In the genomic region with DNA sequence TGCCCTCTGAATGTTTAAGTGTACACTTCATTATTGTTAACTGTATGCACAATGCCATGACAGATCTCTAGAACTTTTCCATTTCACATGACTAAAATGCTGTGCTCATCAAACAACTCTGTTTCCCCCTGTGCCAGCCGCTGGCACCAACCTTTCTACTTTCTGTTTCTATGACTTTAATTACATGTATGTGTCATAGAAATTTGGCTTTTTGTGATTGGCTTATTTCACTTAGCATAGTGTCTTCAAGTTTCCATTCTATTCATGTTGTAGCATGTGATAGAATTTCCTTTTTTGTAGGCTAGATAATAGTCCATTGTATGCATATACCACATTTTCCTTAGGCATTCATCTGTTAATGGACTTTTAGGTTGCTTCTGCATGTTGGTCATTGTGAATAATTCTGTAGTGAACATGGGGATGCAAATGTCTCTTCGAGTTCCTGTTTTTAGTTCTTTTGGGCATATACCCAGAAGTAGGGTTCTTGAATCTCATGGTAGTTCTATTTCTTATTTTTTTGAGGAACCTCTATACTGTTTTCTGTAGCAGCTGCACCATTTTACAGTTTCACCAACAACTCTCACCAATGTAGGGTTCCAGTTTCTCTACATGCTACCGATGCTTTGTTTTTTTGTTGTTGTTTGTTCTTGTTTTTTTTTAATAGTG, we compare ENCODE assay signal across 17 cellular contexts.
A peak's percentile ranks its signal among the peaks of the same experiment; 100 is the strongest.
DNase-seq lines count a peak whose midpoint lies in the region; ATAC-seq, FAIRE-seq and TF ChIP-seq lines count a peak whose summit lies in the region.
"Had no signal": no experiment of that assay in that cellular context is flagged by ENCODE, and none has a peak within 500 bp of the region (broad histone marks: within the 10 kb centered on the region; RNA-seq: fewer than 3 reads in every experiment).

No MANE protein-coding gene starts in this region.

- no peaks in the 10 kb centered on the region for H3K9me3 Mint-ChIP-seq in activated naive CD4-positive, alpha-beta T cell treated with anti-CD3 and anti-CD28 coated beads, Interleukin-2, amount 50 U/mL, for 24 hours
- H3K9me3 Mint-ChIP-seq in stimulated activated naive B cell treated with anti-CD40 and anti-IgM and Interleukin-4, amounts not matched to agents 10 μg/mL and 1 μg/mL and 100 μg/mL, for 72 hours = peaks cover 0 to 2% of the 10 kb centered on the region in 2 donors
- H3K9me3 Mint-ChIP-seq: immature natural killer cell had no signal

- DNase-seq in activated naive CD4-positive, alpha-beta T cell treated with Interleukin-2 at 50 U/mL for 16 hours = no peak
- DNase-seq in MV-4-11 (lab: John Stamatoyannopoulos, UW) = peak; percentile 73
- no peak for DNase-seq in H1 (ENCODE audit: low read depth in 1 of 2, low spot score in 2 of 2)
- DNase-seq in stimulated activated naive B cell treated with anti-CD40 and anti-IgM and Interleukin-4, amounts not matched to agents 10 μg/mL and 1 μg/mL and 100 μg/mL, for 72 hours = no peak
- no peak for DNase-seq in NCI-H748 (lab: John Stamatoyannopoulos, UW; ENCODE audit: unreplicated experiment)
- no peak for DNase-seq in NCI-H1417 treated with DMSO at 0.1 percent for 48 hours (lab: John Stamatoyannopoulos, UW)
- DNase-seq: BE2C; immature natural killer cell; NCI-H1436; NCI-H748 treated with DMSO at 0.1 percent for 48 hours; posterior cingulate gyrus; stimulated activated CD8-positive, alpha-beta memory T cell treated with anti-CD3 and anti-CD28 coated beads, Interleukin-4, amount 100 ng/mL, for 48 hours had no signal

- no peak overlapping the region for H3K23ac ChIP-seq in H1 (ENCODE audit: insufficient read length)

- no peak overlapping the region for H3K14ac ChIP-seq in H1 (ENCODE audit: insufficient read length)

- peak; percentile 38 to 74 for ATAC-seq in stimulated activated naive B cell treated with anti-CD40 and anti-IgM and Interleukin-4, amounts not matched to agents 10 μg/mL and 1 μg/mL and 100 μg/mL, for 72 hours (replicated peaks)
- no peak for ATAC-seq in GM18861 (IDR thresholded peaks at IDR 0.05; ENCODE audit: unreplicated experiment)
- ATAC-seq: GM12878 had no signal

- H2BK15ac ChIP-seq in H1 (ENCODE audit: low read length) = no peak overlapping the region

- H3K56ac ChIP-seq in H1 (replicated peaks; ENCODE audit: insufficient read length, low read depth, low read length) = no peak overlapping the region

- H3K36me3 ChIP-seq in H1 (ENCODE audit: control insufficient read depth in 2 of 4, insufficient read depth in 4 of 4, low read length in 3 of 4) = no peaks in the 10 kb centered on the region
- H3K36me3 ChIP-seq: ascending aorta, BE2C had no signal

- no peaks in the 10 kb centered on the region for H3K27me3 Mint-ChIP-seq in activated naive CD4-positive, alpha-beta T cell treated with anti-CD3 and anti-CD28 coated beads, Interleukin-2, amount 50 U/mL, for 24 hours
- no peaks in the 10 kb centered on the region for H3K27me3 Mint-ChIP-seq in stimulated activated naive B cell treated with anti-CD40 and anti-IgM and Interleukin-4, amounts not matched to agents 10 μg/mL and 1 μg/mL and 100 μg/mL, for 72 hours

- H3K79me2 ChIP-seq in H1 (ENCODE audit: control insufficient read depth in 1 of 2, insufficient read depth in 2 of 2, low read length in 2 of 2) = no peaks in the 10 kb centered on the region; a peak in 1 of 4 replicates

- no peaks in the 10 kb centered on the region for H3K9me3 ChIP-seq in H1 (ENCODE audit: insufficient read depth in 2 of 2, low read depth in 1 of 2, low read length in 1 of 2)
- H3K9me3 ChIP-seq: ascending aorta, BE2C had no signal

- H4K5ac ChIP-seq in H1 (ENCODE audit: insufficient read length, low read depth, low read length) = no peak overlapping the region

- no peak overlapping the region for H2AFZ ChIP-seq in H1 (ENCODE audit: low read length)

- POLR2A ChIA-PET in H1 (lab: Charles Lee; ENCODE audit: partially characterized antibody) = interaction anchor here (0.6 kb wide), 1 partner anchor 55 kb away, joined by 3 read pairs; no protein-coding TSS in a partner anchor

- FAIRE-seq in H1 (lab: Jason Lieb, UNC) = no peak
- FAIRE-seq: GM12878, TTC549 had no signal

- TF ChIP-seq CTCF in H1 (IDR thresholded peaks at IDR 0.05; ENCODE audit: control extremely low read depth in 1 of 3, insufficient read depth in 1 of 3, low read depth in 1 of 3, low read length in 3 of 3) = no peak

- no peak overlapping the region for H2BK12ac ChIP-seq in H1 (ENCODE audit: low read depth, low read length)

- H3K4me1 ChIP-seq in H1 (replicated peaks in 1 of 4; ENCODE audit: control insufficient read depth in 3 of 4, insufficient read depth in 4 of 4, low read length in 3 of 4) = peaks cover 0 to 6% (median under 1%) of the 10 kb centered on the region in 4 experiments; a peak in 4 of 7 replicates
- H3K4me1 ChIP-seq: BE2C had no signal

- no peak overlapping the region for H2BK5ac ChIP-seq in H1 (ENCODE audit: low read depth, low read length)

- no peaks in the 10 kb centered on the region for H3K23me2 ChIP-seq in H1 (ENCODE audit: low read depth, low read length)

- peak overlapping the region; percentile 63 for H3K27ac Mint-ChIP-seq in activated naive CD4-positive, alpha-beta T cell treated with anti-CD3 and anti-CD28 coated beads, Interleukin-2, amount 50 U/mL, for 24 hours
- H3K27ac Mint-ChIP-seq in stimulated activated naive B cell treated with anti-CD40 and anti-IgM and Interleukin-4, amounts not matched to agents 10 μg/mL and 1 μg/mL and 100 μg/mL, for 72 hours = no peak overlapping the region

- WGBS in H1 (ENCODE audit: extremely low coverage in 1 of 2, insufficient coverage in 1 of 2, insufficient read length in 1 of 2, insufficient replicate concordance in 2 of 2, low coverage in 1 of 2, low lambda C conversion rate in 2 of 2, missing lambda C conversion rate in 1 of 2), 2 experiments = 63% methylated on average over 3 of the region's 3 CpGs; no CpG with 5 or more reads in 1 of the 2 experiments

- H4K8ac ChIP-seq in H1 (ENCODE audit: extremely low read depth, insufficient read depth, low read length) = no peak overlapping the region

- H4K20me1 ChIP-seq in H1 (replicated peaks in 1 of 2; ENCODE audit: control insufficient read depth in 1 of 2, insufficient read depth in 2 of 2, low read length in 2 of 2) = peaks cover 0 to 2% of the 10 kb centered on the region in 2 experiments

- TF ChIP-seq POLR2A in H1 (IDR thresholded peaks at IDR 0.05; ENCODE audit: control extremely low read depth in 1 of 2, low read depth in 2 of 2, low read length in 2 of 2) = no peak

- no peak overlapping the region for H3K27ac ChIP-seq in H1 (ENCODE audit: low read depth, low read length)

- no peak overlapping the region for H3K9ac ChIP-seq in H1 (replicated peaks in 1 of 4; ENCODE audit: extremely low read depth in 1 of 4, low read depth in 3 of 4, low read length in 3 of 4)

- no peak overlapping the region for H2BK20ac ChIP-seq in H1 (ENCODE audit: low read length)

- no peaks in the 10 kb centered on the region; the same call in 1 of the 2 replicates for H3K79me1 ChIP-seq in H1 (ENCODE audit: low read depth, low read length)

- H3K4ac ChIP-seq in H1 (replicated peaks; ENCODE audit: insufficient read length, low read depth, low read length) = no peak overlapping the region

- CTCF ChIA-PET in H1 (lab: Charles Lee; ENCODE audit: partially characterized antibody) = interaction anchor here (0.6 to 1.2 kb wide), 7 partner anchors 15 to 270 kb away, joined by 3 to 6 read pairs (median 3); no protein-coding TSS in a partner anchor

- H4K91ac ChIP-seq in H1 (replicated peaks; ENCODE audit: insufficient read length, low read length) = no peak overlapping the region

- TF ChIP-seq EP300 in H1 (IDR thresholded peaks at IDR 0.05; ENCODE audit: borderline replicate concordance in 1 of 2, low read depth in 2 of 2, low read length in 2 of 2) = no peak

- H3K36me3 Mint-ChIP-seq in activated naive CD4-positive, alpha-beta T cell treated with anti-CD3 and anti-CD28 coated beads, Interleukin-2, amount 50 U/mL, for 24 hours = peaks cover 10% of the 10 kb centered on the region
- H3K36me3 Mint-ChIP-seq in stimulated activated naive B cell treated with anti-CD40 and anti-IgM and Interleukin-4, amounts not matched to agents 10 μg/mL and 1 μg/mL and 100 μg/mL, for 72 hours = no peaks in the 10 kb centered on the region

- H3K18ac ChIP-seq in H1 (ENCODE audit: extremely low read depth, low read length) = no peak overlapping the region

- H3K4me3 Mint-ChIP-seq in activated naive CD4-positive, alpha-beta T cell treated with anti-CD3 and anti-CD28 coated beads, Interleukin-2, amount 50 U/mL, for 24 hours = peak overlapping the region; percentile 16
- H3K4me3 Mint-ChIP-seq in stimulated activated naive B cell treated with anti-CD40 and anti-IgM and Interleukin-4, amounts not matched to agents 10 μg/mL and 1 μg/mL and 100 μg/mL, for 72 hours = peak overlapping the region in 1 of 2 donors; percentile 43

- TF ChIP-seq RAD21 in H1 (IDR thresholded peaks at IDR 0.05 in 1 of 2, conservative IDR thresholded peaks at IDR 0.05 in 1 of 2; ENCODE audit: low read depth in 2 of 2, low read length in 2 of 2) = no peak; a peak in 1 of 4 replicates

- H2AK5ac ChIP-seq in H1 (ENCODE audit: low read depth, low read length) = no peak overlapping the region

- H3K4me2 ChIP-seq in H1 (ENCODE audit: insufficient read depth in 1 of 2, low read depth in 2 of 2, low read length in 2 of 2) = no peak overlapping the region

- H3K27me3 ChIP-seq in H1 (replicated peaks in 1 of 4; ENCODE audit: control insufficient read depth in 3 of 4, extremely low read depth in 1 of 4, insufficient read depth in 3 of 4, low read length in 3 of 4) = no peaks in the 10 kb centered on the region
- H3K27me3 ChIP-seq: ascending aorta, BE2C had no signal

- peaks cover 64% of the 10 kb centered on the region for H3K4me1 Mint-ChIP-seq in activated naive CD4-positive, alpha-beta T cell treated with anti-CD3 and anti-CD28 coated beads, Interleukin-2, amount 50 U/mL, for 24 hours
- H3K4me1 Mint-ChIP-seq in stimulated activated naive B cell treated with anti-CD40 and anti-IgM and Interleukin-4, amounts not matched to agents 10 μg/mL and 1 μg/mL and 100 μg/mL, for 72 hours = peaks cover 26 to 45% of the 10 kb centered on the region in 2 donors

- H2BK120ac ChIP-seq in H1 (replicated peaks; ENCODE audit: low read depth, low read length) = no peak overlapping the region

- H3K4me3 ChIP-seq in H1 (ENCODE audit: extremely low read depth in 1 of 4, insufficient read depth in 2 of 4, low read depth in 3 of 4, low read length in 4 of 4) = no peak overlapping the region
- H3K4me3 ChIP-seq: ascending aorta, GM12878 had no signal

TF ChIP-seq in H1, 55 proteins besides CTCF, POLR2A, EP300 and RAD21 (continues in another document):
- no peak for TF ChIP-seq SUZ12 (IDR thresholded peaks at IDR 0.05; ENCODE audit: low read length)
- no peak for TF ChIP-seq USF2 (IDR thresholded peaks at IDR 0.05; ENCODE audit: low read length)
- no peak for TF ChIP-seq BRCA1 (IDR thresholded peaks at IDR 0.05; ENCODE audit: low read depth, low read length)
